ENCODE assay signal across 7 cellular contexts in the genomic region with DNA sequence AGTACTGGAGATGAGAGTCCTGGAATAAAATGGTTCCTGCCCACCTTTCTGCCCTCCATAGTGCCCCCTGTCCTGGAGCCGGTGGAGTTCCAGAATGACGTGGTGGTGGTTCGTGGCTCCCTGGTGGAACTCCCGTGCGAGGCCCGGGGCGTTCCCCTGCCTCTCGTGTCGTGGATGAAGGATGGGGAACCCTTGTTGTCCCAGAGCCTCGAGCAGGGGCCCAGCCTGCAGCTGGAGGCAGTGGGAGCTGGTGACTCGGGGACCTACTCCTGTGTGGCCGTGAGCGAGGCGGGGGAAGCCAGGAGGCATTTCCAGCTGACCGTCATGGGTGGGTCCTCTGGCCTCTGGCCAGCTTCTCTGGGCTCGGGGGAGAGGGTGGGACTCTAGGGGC. TPM values are rescaled to one million over a fixed set of nuclear protein-coding genes. Genes with fewer than 3 reads are reported as not detected.
"Had no signal": no experiment of that assay in that cellular context is flagged by ENCODE, and none has a peak within 500 bp of the region (broad histone marks: within the 10 kb centered on the region; RNA-seq: fewer than 3 reads in every experiment).

No MANE protein-coding gene starts in this region.

- H3K9me3 ChIP-seq: HAP-1 had no signal

- H3K4me3 Mint-ChIP-seq: HFFc6, IgD-negative memory B cell had no signal

- H3K27ac ChIP-seq: GM23248, HL-60 had no signal

- H3K4me1 Mint-ChIP-seq: IgD-negative memory B cell had no signal

- H3K9me3 Mint-ChIP-seq: HFFc6 had no signal

- H3K9ac ChIP-seq: GM23248 had no signal

- H3K36me3 ChIP-seq: HAP-1 had no signal

- H3K36me3 Mint-ChIP-seq: IgD-negative memory B cell had no signal

- H3K4me3 ChIP-seq: GM23248, HAP-1 had no signal

- DNase-seq: GOT3, H7 had no signal

- H3K4me1 ChIP-seq: HAP-1 had no signal

- H3K27ac Mint-ChIP-seq: HFFc6, IgD-negative memory B cell had no signal

- H2AFZ ChIP-seq: GM23248 had no signal

RNA-seq across cellular contexts. Expression of a gene that starts 51.1 kb away (rescaled TPM):
- polyA plus RNA-seq: IgD-negative memory B cell had no signal
